ENCODE assay signal across 8 cellular contexts in genomic region chr5:54520940-54521339, GRCh38. TPM values are rescaled to one million over a fixed set of nuclear protein-coding genes. Genes with fewer than 3 reads are reported as not detected.
A peak's percentile ranks its signal among the peaks of the same experiment; 100 is the strongest.
DNase-seq lines count a peak whose midpoint lies in the region; ATAC-seq and TF ChIP-seq lines count a peak whose summit lies in the region.

No MANE protein-coding gene starts in this region.

- H3K9me3 Mint-ChIP-seq in Calu3 (ENCODE audit: low read depth, unreplicated experiment): no peaks in the 10 kb centered on the region

- H3K9ac ChIP-seq in SU-DHL-6 (ENCODE audit: low read length): no peak overlapping the region
- H3K9ac ChIP-seq in fibroblast of lung (ENCODE audit: insufficient read depth, low read length): peak overlapping the region; percentile 41

- peak overlapping the region; percentile 80 for H3K27ac Mint-ChIP-seq in Calu3 (ENCODE audit: unreplicated experiment)

- no peaks in the 10 kb centered on the region for H3K9me2 ChIP-seq in SU-DHL-6 (replicated peaks; ENCODE audit: insufficient read depth, low read length)

- no peaks in the 10 kb centered on the region for H3K27me3 Mint-ChIP-seq in Calu3 (ENCODE audit: unreplicated experiment)

- H3K4me1 Mint-ChIP-seq in Calu3 (ENCODE audit: low read depth, unreplicated experiment): peaks cover 37% of the 10 kb centered on the region

- H3K79me2 ChIP-seq in SU-DHL-6 (ENCODE audit: insufficient read depth, low read length) (no peaks in the 10 kb centered on the region), fibroblast of lung (ENCODE audit: control insufficient read depth, insufficient read depth, low read length) (peaks cover 78% of the 10 kb centered on the region)

- H3K4me2 ChIP-seq in SU-DHL-6 (ENCODE audit: low read depth, low read length, poor library complexity, severe bottlenecking) (peak overlapping the region; percentile 39), fibroblast of lung (ENCODE audit: extremely low read depth, insufficient read depth, low read length) (peak overlapping the region; percentile 90)

- H3K4me3 Mint-ChIP-seq in Calu3 (ENCODE audit: low read depth, unreplicated experiment): peak overlapping the region; percentile 84

- H2AFZ ChIP-seq in SU-DHL-6 (ENCODE audit: low read depth, low read length, severe bottlenecking) (no peak overlapping the region), fibroblast of lung (ENCODE audit: low read length) (no peak overlapping the region)

- ATAC-seq in HG03521 (IDR thresholded peaks at IDR 0.05; ENCODE audit: unreplicated experiment) (no peak), GM18520 (IDR thresholded peaks at IDR 0.05; ENCODE audit: unreplicated experiment) (no peak), GM18502 (IDR thresholded peaks at IDR 0.05; ENCODE audit: poor library complexity, unreplicated experiment) (no peak)

- H3K9me3 ChIP-seq in SU-DHL-6 (ENCODE audit: insufficient read depth, low read length) (no peaks in the 10 kb centered on the region), fibroblast of lung (ENCODE audit: control insufficient read depth, insufficient read depth, low read depth, low read length) (peaks cover 7% of the 10 kb centered on the region)

- H3K36me3 ChIP-seq in SU-DHL-6 (ENCODE audit: low read length) (no peaks in the 10 kb centered on the region), fibroblast of lung (ENCODE audit: control insufficient read depth, insufficient read depth, low read length) (peaks cover 10% of the 10 kb centered on the region)

- H4K20me1 ChIP-seq in SU-DHL-6 (ENCODE audit: low read depth, low read length) (no peaks in the 10 kb centered on the region), fibroblast of lung (ENCODE audit: control insufficient read depth, extremely low read depth, insufficient read depth, low read length) (peaks cover 3% of the 10 kb centered on the region)

- no TSS peak for BruUV-seq in Calu3 (replicated peaks; lab: Mats Ljungman, UMichigan)

- H3K27me3 ChIP-seq in SU-DHL-6 (ENCODE audit: low read length) (no peaks in the 10 kb centered on the region), fibroblast of lung (ENCODE audit: control insufficient read depth, insufficient read depth, low read length) (no peaks in the 10 kb centered on the region)

- peaks cover 39% of the 10 kb centered on the region for H3K36me3 Mint-ChIP-seq in Calu3 (ENCODE audit: insufficient read depth, unreplicated experiment)

- no peaks in the 10 kb centered on the region for H3F3A ChIP-seq in SU-DHL-6 (ENCODE audit: insufficient read depth)

- peaks cover 10% of the 10 kb centered on the region for H3K4me1 ChIP-seq in fibroblast of lung (ENCODE audit: control insufficient read depth, extremely low read depth, insufficient read depth, low read length)

- intact Hi-C loops in Calu3 (cut with micrococcal nuclease; ENCODE audit: unreplicated experiment): loop anchor here (1.0 to 10.0 kb wide), 2 partner anchors 124 to 180 kb away; no protein-coding TSS in a partner anchor

- DNase-seq in Calu3 (no peak), fibroblast of lung (ENCODE audit: low read depth in 2 of 2) (peak; percentile 40 to 54), pons (ENCODE audit: low spot score) (peak; percentile 32), NCI-H524 (lab: John Stamatoyannopoulos, UW) (no peak)

- H3K4me3 ChIP-seq in SU-DHL-6 (ENCODE audit: insufficient read depth, low read length, poor library complexity, severe bottlenecking): no peak overlapping the region
- H3K4me3 ChIP-seq in fibroblast of lung (replicated peaks in 1 of 4; ENCODE audit: control extremely low read depth in 1 of 4, insufficient read depth in 1 of 4, low read depth in 3 of 4, low read length in 4 of 4): peak overlapping the region; percentile 79 to 93 (median 88)

- H3K27ac ChIP-seq in SU-DHL-6 (ENCODE audit: low read depth, low read length) (no peak overlapping the region), fibroblast of lung (ENCODE audit: insufficient read depth, low read length) (peak overlapping the region; percentile 75)

- CTCF ChIA-PET in Calu3 (lab: Charles Lee): no interaction called here

- no peak for TF ChIP-seq CTCF in Calu3 (IDR thresholded peaks at IDR 0.05; ENCODE audit: unreplicated experiment)
- no peak for TF ChIP-seq CTCF in SU-DHL-6 (IDR thresholded peaks at IDR 0.05; ENCODE audit: insufficient read depth, low read length, poor library complexity, severe bottlenecking)
- TF ChIP-seq CTCF in fibroblast of lung (conservative IDR thresholded peaks at IDR 0.05 in 1 of 2, IDR thresholded peaks at IDR 0.05 in 1 of 2; ENCODE audit: low read depth in 1 of 2, low read length in 2 of 2): no peak

RNA-seq across cellular contexts. Expression of gene SNX18, which starts 3.4 kb away (rescaled TPM):
- total RNA-seq in Calu3 (2022): 22.8 and 26.2 TPM in 2 replicates
- 91.7 and 109 TPM in 2 replicates for total RNA-seq in fibroblast of lung
- 49.0 and 80.1 TPM in 2 replicates for polyA plus RNA-seq in fibroblast of lung
- polyA plus RNA-seq in fibroblast of lung (2012): 44.7 and 78.2 TPM in 2 replicates
- 34.0 and 60.5 TPM in 2 replicates for polyA minus RNA-seq in fibroblast of lung (ENCODE audit: low replicate concordance)

Comparison
In these comparisons a context has a peak if more than half of its experiments do, and no peak if none do; other contexts are left out.
1. DNase-seq: peak in fibroblast of lung (2 of 2) and pons (single experiment); none in Calu3 (single experiment) and NCI-H524 (0 of 2).